Comparison of ENCODE assay signal across 10 cellular contexts in the genomic region with DNA sequence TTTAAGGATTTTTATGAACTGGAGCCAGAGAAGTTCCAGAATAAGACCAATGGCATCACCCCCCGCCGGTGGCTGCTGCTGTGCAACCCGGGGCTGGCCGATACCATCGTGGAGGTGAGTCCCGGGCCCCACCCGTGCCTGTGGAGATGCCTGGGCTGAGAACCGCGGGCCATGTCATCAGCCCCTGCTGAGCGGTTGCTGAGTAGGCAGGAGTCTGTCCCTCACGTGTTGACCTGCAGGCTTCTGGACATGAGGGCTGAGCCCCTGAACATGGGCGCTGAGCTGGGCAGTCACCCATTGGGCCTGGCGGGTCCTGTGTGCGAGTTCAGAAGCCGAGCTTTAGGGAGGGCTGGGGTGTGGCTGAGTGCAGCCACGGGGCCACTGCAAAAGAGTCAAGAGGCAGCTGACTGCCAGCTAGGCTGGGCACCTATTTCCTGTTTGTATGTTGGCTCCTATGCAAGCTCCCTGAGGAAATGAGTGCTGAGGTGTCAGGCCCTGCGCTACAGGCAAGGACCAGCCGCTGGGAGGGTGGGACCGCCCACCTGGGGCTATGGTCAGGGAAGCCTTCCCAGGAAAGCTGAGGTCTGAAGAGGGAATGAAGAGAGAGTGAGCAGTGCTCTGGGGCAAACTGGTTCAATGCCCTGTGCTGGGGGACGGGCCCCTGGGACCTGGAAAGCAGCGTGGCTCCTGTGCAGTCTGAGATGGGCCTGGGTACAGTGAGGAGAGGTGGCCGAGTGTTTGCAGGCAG. TPM values are rescaled to one million over a fixed set of nuclear protein-coding genes. Genes with fewer than 3 reads are reported as not detected.
DNase-seq lines count a peak whose midpoint lies in the region; ATAC-seq and TF ChIP-seq lines count a peak whose summit lies in the region.
"Had no signal": no experiment of that assay in that cellular context is flagged by ENCODE, and none has a peak within 500 bp of the region (broad histone marks: within the 10 kb centered on the region; RNA-seq: fewer than 3 reads in every experiment).

No MANE protein-coding gene starts in this region.

- no peak overlapping the region for H3K9ac ChIP-seq in mucosa of rectum (ENCODE audit: low read depth in 1 of 2, low read length in 2 of 2)

- in situ Hi-C loops in GM13976 (cut with MboI; ENCODE audit: low sequenced_read_pairs, unreplicated experiment) = loop anchor here (25.0 kb wide), 1 partner anchor 580 kb away; no protein-coding TSS in a partner anchor

- H3K36me3 ChIP-seq in CD4-positive, alpha-beta memory T cell (ENCODE audit: insufficient read depth, low read length) = peaks cover 26% of the 10 kb centered on the region
- peaks cover 93% of the 10 kb centered on the region in 2 donors for H3K36me3 ChIP-seq in mucosa of rectum (ENCODE audit: control insufficient read depth in 2 of 2, insufficient read depth in 2 of 2, low read length in 2 of 2)

- peak overlapping the region in 4 of 7 donors; percentile 5 to 81 (median 58) for H3K27ac Mint-ChIP-seq in CD4-positive, alpha-beta memory T cell
- peak overlapping the region; percentile 34; the same call in 1 of the 2 replicates for H3K27ac Mint-ChIP-seq in HFFc6
- peak overlapping the region; percentile 16; the same call in 1 of the 2 replicates for H3K27ac Mint-ChIP-seq in WTC11
- H3K27ac Mint-ChIP-seq in nephron progenitor cell = no peak overlapping the region

- CTCF ChIA-PET in CD4-positive, alpha-beta memory T cell (lab: Charles Lee; ENCODE audit: partially characterized antibody) = no interaction called here
- CTCF ChIA-PET in WTC11 (lab: Charles Lee) = interaction anchor here (1.2 kb wide), 1 partner anchor 13 kb away, joined by 5 read pairs; no protein-coding TSS in a partner anchor

- H3K4me1 Mint-ChIP-seq in CD4-positive, alpha-beta memory T cell = peaks cover 0 to 3% (median 2%) of the 10 kb centered on the region in 4 donors
- no peaks in the 10 kb centered on the region for H3K4me1 Mint-ChIP-seq in HFFc6 (ENCODE audit: low read depth)
- H3K4me1 Mint-ChIP-seq in WTC11 = no peaks in the 10 kb centered on the region
- H3K4me1 Mint-ChIP-seq in nephron progenitor cell = peaks cover 7% of the 10 kb centered on the region

- H3K4me3 Mint-ChIP-seq in CD4-positive, alpha-beta memory T cell = peak overlapping the region in 1 of 8 donors; percentile 15
- H3K4me3 Mint-ChIP-seq in HFFc6 (no peak overlapping the region), WTC11 (no peak overlapping the region), nephron progenitor cell (no peak overlapping the region)

- H3K9me3 ChIP-seq in CD4-positive, alpha-beta memory T cell (ENCODE audit: control insufficient read depth in 1 of 2, low read length in 2 of 2) = no peaks in the 10 kb centered on the region
- no peaks in the 10 kb centered on the region for H3K9me3 ChIP-seq in mucosa of rectum (ENCODE audit: control insufficient read depth in 2 of 2, low read length in 2 of 2)
- H3K9me3 ChIP-seq: SJSA1 had no signal

- no peaks in the 10 kb centered on the region for H3K27me3 Mint-ChIP-seq in CD4-positive, alpha-beta memory T cell
- H3K27me3 Mint-ChIP-seq in HFFc6 (ENCODE audit: insufficient read depth) (peaks cover 3% of the 10 kb centered on the region), WTC11 (ENCODE audit: low read depth) (no peaks in the 10 kb centered on the region), nephron progenitor cell (ENCODE audit: low read depth, poor library complexity) (peaks cover 7% of the 10 kb centered on the region)

- POLR2A ChIA-PET in CD4-positive, alpha-beta memory T cell (lab: Charles Lee; ENCODE audit: partially characterized antibody) = no interaction called here
- POLR2A ChIA-PET in WTC11 (lab: Charles Lee) = no interaction called here

- no peak overlapping the region for H3K4me3 ChIP-seq in CD4-positive, alpha-beta memory T cell (ENCODE audit: low read length in 2 of 2)
- H3K4me3 ChIP-seq in mucosa of rectum (ENCODE audit: low read length in 2 of 2) = no peak overlapping the region
- H3K4me3 ChIP-seq: SJSA1 had no signal

- TF ChIP-seq CTCF in HFFc6 (IDR thresholded peaks at IDR 0.05) = no peak
- no peak for TF ChIP-seq CTCF in WTC11 (IDR thresholded peaks at IDR 0.05)
- no peak for TF ChIP-seq CTCF in nephron progenitor cell (IDR thresholded peaks at IDR 0.05)
- no peak for TF ChIP-seq CTCF in GM13976 (IDR thresholded peaks at IDR 0.05; ENCODE audit: borderline replicate concordance, control extremely low read depth, extremely low read depth, insufficient read depth, missing control alignments)

- intact Hi-C loops in CD4-positive, alpha-beta memory T cell (cut with micrococcal nuclease) = no loop called here

- H3K36me3 Mint-ChIP-seq in CD4-positive, alpha-beta memory T cell = peaks cover 17 to 61% of the 10 kb centered on the region in 2 donors
- H3K36me3 Mint-ChIP-seq in HFFc6 (ENCODE audit: low read depth) = peaks cover 24% of the 10 kb centered on the region
- peaks cover 39% of the 10 kb centered on the region for H3K36me3 Mint-ChIP-seq in WTC11
- peaks cover 33% of the 10 kb centered on the region for H3K36me3 Mint-ChIP-seq in nephron progenitor cell (ENCODE audit: low read depth)

- ATAC-seq in WTC11 (no peak), HG02678 (IDR thresholded peaks at IDR 0.05; ENCODE audit: unreplicated experiment) (no peak)

- H3K4me1 ChIP-seq in CD4-positive, alpha-beta memory T cell (ENCODE audit: insufficient read depth, low read length) = no peaks in the 10 kb centered on the region
- H3K4me1 ChIP-seq in mucosa of rectum (ENCODE audit: control insufficient read depth in 2 of 2, insufficient read depth in 2 of 2, low read length in 2 of 2) = peaks cover 0 to 8% of the 10 kb centered on the region in 2 donors
- H3K4me1 ChIP-seq: SJSA1 had no signal

- no peak overlapping the region for H3K27ac ChIP-seq in CD4-positive, alpha-beta memory T cell (ENCODE audit: low read depth, low read length)
- H3K27ac ChIP-seq in mucosa of rectum (ENCODE audit: low read depth in 2 of 2, low read length in 2 of 2) = peak overlapping the region; percentile 41 to 70
- H3K27ac ChIP-seq: SJSA1 had no signal

- no peaks in the 10 kb centered on the region for H3K9me3 Mint-ChIP-seq in CD4-positive, alpha-beta memory T cell
- H3K9me3 Mint-ChIP-seq in HFFc6 (no peaks in the 10 kb centered on the region), WTC11 (no peaks in the 10 kb centered on the region), nephron progenitor cell (no peaks in the 10 kb centered on the region)

- DNase-seq in CD4-positive, alpha-beta memory T cell = peak in 1 of 5 donors; percentile 25
- DNase-seq in HFFc6 (no peak), WTC11 (ENCODE audit: low spot score) (peak; percentile 7), nephron progenitor cell (no peak), GM13976 (ENCODE audit: low spot score) (no peak)
- DNase-seq in stimulated activated naive CD4-positive, alpha-beta T cell treated with Interleukin-2 at 50 U/mL for 16 hours (lab: John Stamatoyannopoulos, UW) = no peak
- DNase-seq: KBM-7 had no signal

- no peaks in the 10 kb centered on the region for H3K27me3 ChIP-seq in CD4-positive, alpha-beta memory T cell (ENCODE audit: insufficient read depth, low read length)
- H3K27me3 ChIP-seq in mucosa of rectum (ENCODE audit: control insufficient read depth in 2 of 2, insufficient read depth in 2 of 2, low read length in 2 of 2) = no peaks in the 10 kb centered on the region
- H3K27me3 ChIP-seq: SJSA1 had no signal

TF ChIP-seq in WTC11, 78 proteins besides CTCF, POLR2A, EP300 and RAD21:
- no peak for TF ChIP-seq ZNF317 (CRISPR knock-in tag; IDR thresholded peaks at IDR 0.05; ENCODE audit: borderline replicate concordance, low read depth)
- no peak for TF ChIP-seq EMX1 (CRISPR knock-in tag; IDR thresholded peaks at IDR 0.05)
- TF ChIP-seq ZBTB21 (CRISPR knock-in tag; IDR thresholded peaks at IDR 0.05; ENCODE audit: borderline replicate concordance) = no peak
- TF ChIP-seq ZBTB43 (CRISPR knock-in tag; IDR thresholded peaks at IDR 0.05) = no peak
- no peak for TF ChIP-seq GRHL2 (CRISPR knock-in tag; IDR thresholded peaks at IDR 0.05; ENCODE audit: insufficient replicate concordance, severe bottlenecking)
- TF ChIP-seq ELF4 (CRISPR knock-in tag; IDR thresholded peaks at IDR 0.05; ENCODE audit: low read depth) = no peak
- TF ChIP-seq HMGA2 (CRISPR knock-in tag; IDR thresholded peaks at IDR 0.05) = no peak
- no peak for TF ChIP-seq GABPB1 (CRISPR knock-in tag; IDR thresholded peaks at IDR 0.05)

RNA-seq across cellular contexts. Expression of gene PYGB, which starts 34.3 kb away (rescaled TPM):
- 10 to 100 TPM; 34.0 to 35.6 TPM for total RNA-seq in CD4-positive, alpha-beta memory T cell
- 10 to 100 TPM; 28.3 to 34.3 TPM for polyA plus RNA-seq in CD4-positive, alpha-beta memory T cell
- 10 to 100 TPM; 65.4 to 75.6 (median 70.2) TPM for total RNA-seq in HFFc6 (2021; fragmentation: NEBNext Ultra II Directional; extraction: Animal tissue kit (Norgen Biotek cat#: 25700))
- total RNA-seq in WTC11 (2021) = 44.5 to 48.5 TPM (median 46.3 TPM) in 3 replicates
